37 cellular contexts compared by ENCODE assay signal in the genomic region with DNA sequence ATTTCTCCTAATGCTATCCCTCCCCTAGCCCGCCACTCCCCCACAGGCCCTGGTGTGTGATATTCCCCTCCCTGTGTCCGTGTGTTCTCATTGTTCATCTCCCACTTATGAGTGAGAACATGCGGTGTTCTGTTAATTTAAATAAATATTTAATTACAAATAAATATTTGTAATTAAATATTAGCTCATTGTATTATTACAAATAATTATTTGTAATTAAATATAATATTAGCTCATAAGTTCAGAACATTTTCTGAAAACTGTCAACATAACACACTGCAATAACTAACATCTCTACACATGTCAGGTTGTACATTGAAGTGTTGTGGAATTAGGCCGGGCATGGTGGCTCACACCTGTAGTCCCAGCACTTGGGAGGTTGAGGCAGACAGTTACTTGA. TPM values are rescaled to one million over a fixed set of nuclear protein-coding genes. Genes with fewer than 3 reads are reported as not detected.
"Had no signal": no experiment of that assay in that cellular context is flagged by ENCODE, and none has a peak within 500 bp of the region (broad histone marks: within the 10 kb centered on the region; RNA-seq: fewer than 3 reads in every experiment).

No MANE protein-coding gene starts in this region.

- DNase-seq: activated effector memory CD4-positive, alpha-beta T cell treated with anti-CD3 and anti-CD28 coated beads, Interleukin-2, amount 50 U/mL, for 16 hours; activated effector memory CD4-positive, alpha-beta T cell treated with Interleukin-2 at 50 U/mL for 16 hours; activated gamma-delta T cell; activated gamma-delta T cell treated with Interleukin-2 at 50 U/mL for 16 hours; activated naive CD4-positive, alpha-beta T cell; activated naive CD4-positive, alpha-beta T cell treated with anti-CD3 and anti-CD28 coated beads for 36 hours; activated naive CD4-positive, alpha-beta T cell treated with anti-CD3 and anti-CD28 coated beads, Interleukin-2, amount 10 ng/mL, durations not matched to agents 7 days and 5 days; activated naive CD4-positive, alpha-beta T cell treated with anti-CD3 and anti-CD28 coated beads, Interleukin-2, amount 50 U/mL, for 16 hours; activated naive CD4-positive, alpha-beta T cell treated with Interleukin-2 at 50 U/mL for 16 hours; activated naive CD8-positive, alpha-beta T cell treated with anti-CD3 and anti-CD28 coated beads for 36 hours; activated naive CD8-positive, alpha-beta T cell treated with anti-CD3 and anti-CD28 coated beads, Interleukin-2, amount 10 ng/mL, durations not matched to agents 7 days and 5 days; activated naive CD8-positive, alpha-beta T cell treated with anti-CD3 and anti-CD28 coated beads, Interleukin-2, amount 50 U/mL, for 24 hours; activated T-cell treated with anti-CD3 and anti-CD28 coated beads, Interleukin-2, amount 50 U/mL, for 24 hours; activated T-cell treated with anti-CD3 and anti-CD28 coated beads, Interleukin-2, amount 50 U/mL, for 4 hours; activated T-cell treated with anti-CD3 and anti-CD28 coated beads, Interleukin-2, amount 50 U/mL, for 48 hours; activated T-cell treated with anti-CD3 and anti-CD28 coated beads, Interleukin-2, amount 50 U/mL, for 72 hours; adrenal gland; amniotic stem cell; amygdala; anterior cingulate cortex; aorta; body of pancreas; brain microvascular endothelial cell; caudate nucleus; central memory CD4-positive, alpha-beta T cell; cerebellar nuclear complex had no signal

- H3K36me3 Mint-ChIP-seq: activated naive CD4-positive, alpha-beta T cell treated with anti-CD3 and anti-CD28 coated beads, Interleukin-2, amount 10 ng/mL, durations not matched to agents 7 days and 5 days; activated naive CD4-positive, alpha-beta T cell treated with anti-CD3 and anti-CD28 coated beads, Interleukin-2, amount 50 U/mL, for 24 hours; activated naive CD8-positive, alpha-beta T cell; activated naive CD8-positive, alpha-beta T cell treated with anti-CD3 and anti-CD28 coated beads, Interleukin-2, amount 10 ng/mL, durations not matched to agents 7 days and 5 days had no signal

- H3K27ac Mint-ChIP-seq: activated naive CD4-positive, alpha-beta T cell treated with anti-CD3 and anti-CD28 coated beads for 36 hours; activated naive CD4-positive, alpha-beta T cell treated with anti-CD3 and anti-CD28 coated beads, Interleukin-2, amount 10 ng/mL, durations not matched to agents 7 days and 5 days; activated naive CD4-positive, alpha-beta T cell treated with anti-CD3 and anti-CD28 coated beads, Interleukin-2, amount 50 U/mL, for 24 hours; activated naive CD4-positive, alpha-beta T cell treated with anti-CD3 and anti-CD28 coated beads, Interleukin-2, amount 50 U/mL, for 72 hours; activated naive CD8-positive, alpha-beta T cell; activated naive CD8-positive, alpha-beta T cell treated with anti-CD3 and anti-CD28 coated beads for 36 hours; activated naive CD8-positive, alpha-beta T cell treated with anti-CD3 and anti-CD28 coated beads, Interleukin-2, amount 10 ng/mL, durations not matched to agents 7 days and 5 days; activated naive CD8-positive, alpha-beta T cell treated with anti-CD3 and anti-CD28 coated beads, Interleukin-2, amount 50 U/mL, for 24 hours; activated T-cell treated with anti-CD3 and anti-CD28 coated beads, Interleukin-2, amount 50 U/mL, for 24 hours; activated T-cell treated with anti-CD3 and anti-CD28 coated beads, Interleukin-2, amount 50 U/mL, for 72 hours; activated T-helper 1 cell treated with anti-CD3 and anti-CD28 coated beads, Interleukin-12 subunit alpha, Interleukin-12 subunit beta, Interleukin-2, Interleukin-4 antibody, amounts not matched to agents 30 ng/mL and 10 ng/mL and 1 ng/mL, durations not matched to agents 14 hours and 24 hours and 36 hours; activated T-helper 17 cell treated with anti-CD3 and anti-CD28 coated beads, Interleukin-2, amount 50 U/mL, for 72 hours; activated T-helper 2 cell treated with anti-CD3 and anti-CD28 coated beads, Interferon-gamma antibody, Interleukin-2, Interleukin-4, amounts not matched to agents 10 μg/mL and 5 μg/mL and 100 μg/mL, durations not matched to agents 14 hours and 24 hours and 36 hours; brain had no signal

- H3K27me3 Mint-ChIP-seq: activated naive CD4-positive, alpha-beta T cell treated with anti-CD3 and anti-CD28 coated beads, Interleukin-2, amount 50 U/mL, for 24 hours; activated naive CD8-positive, alpha-beta T cell; activated naive CD8-positive, alpha-beta T cell treated with anti-CD3 and anti-CD28 coated beads for 36 hours; activated naive CD8-positive, alpha-beta T cell treated with anti-CD3 and anti-CD28 coated beads, Interleukin-2, amount 10 ng/mL, durations not matched to agents 7 days and 5 days; activated naive CD8-positive, alpha-beta T cell treated with anti-CD3 and anti-CD28 coated beads, Interleukin-2, amount 50 U/mL, for 24 hours; activated T-cell treated with anti-CD3 and anti-CD28 coated beads, Interleukin-2, amount 50 U/mL, for 24 hours; activated T-helper 17 cell treated with anti-CD3 and anti-CD28 coated beads, Interleukin-2, amount 50 U/mL, for 72 hours; central memory CD8-positive, alpha-beta T cell had no signal

- ATAC-seq: activated naive CD4-positive, alpha-beta T cell treated with anti-CD3 and anti-CD28 coated beads, Interleukin-2, amount 50 U/mL, for 72 hours; activated naive CD8-positive, alpha-beta T cell treated with anti-CD3 and anti-CD28 coated beads, Interleukin-2, amount 50 U/mL, for 24 hours; activated T-cell treated with anti-CD3 and anti-CD28 coated beads, Interleukin-2, amount 50 U/mL, for 4 hours; activated T-cell treated with anti-CD3 and anti-CD28 coated beads, Interleukin-2, amount 50 U/mL, for 72 hours; activated T-helper 17 cell treated with anti-CD3 and anti-CD28 coated beads, Interleukin-2, amount 50 U/mL, for 72 hours; body of pancreas had no signal

- H3K9me3 Mint-ChIP-seq: activated naive CD4-positive, alpha-beta T cell treated with anti-CD3 and anti-CD28 coated beads for 36 hours; activated naive CD4-positive, alpha-beta T cell treated with anti-CD3 and anti-CD28 coated beads, Interleukin-2, amount 10 ng/mL, durations not matched to agents 7 days and 5 days; activated naive CD4-positive, alpha-beta T cell treated with anti-CD3 and anti-CD28 coated beads, Interleukin-2, amount 50 U/mL, for 24 hours; activated naive CD4-positive, alpha-beta T cell treated with anti-CD3 and anti-CD28 coated beads, Interleukin-2, amount 50 U/mL, for 72 hours; activated naive CD8-positive, alpha-beta T cell treated with anti-CD3 and anti-CD28 coated beads for 36 hours; activated naive CD8-positive, alpha-beta T cell treated with anti-CD3 and anti-CD28 coated beads, Interleukin-2, amount 10 ng/mL, durations not matched to agents 7 days and 5 days; activated naive CD8-positive, alpha-beta T cell treated with anti-CD3 and anti-CD28 coated beads, Interleukin-2, amount 50 U/mL, for 24 hours; activated T-cell treated with anti-CD3 and anti-CD28 coated beads, Interleukin-2, amount 50 U/mL, for 24 hours; activated T-cell treated with anti-CD3 and anti-CD28 coated beads, Interleukin-2, amount 50 U/mL, for 4 hours; activated T-cell treated with anti-CD3 and anti-CD28 coated beads, Interleukin-2, amount 50 U/mL, for 72 hours; activated T-helper 1 cell treated with anti-CD3 and anti-CD28 coated beads, Interleukin-12 subunit alpha, Interleukin-12 subunit beta, Interleukin-2, Interleukin-4 antibody, amounts not matched to agents 30 ng/mL and 10 ng/mL and 1 ng/mL, durations not matched to agents 14 hours and 24 hours and 36 hours; activated T-helper 17 cell treated with anti-CD3 and anti-CD28 coated beads, Interleukin-2, amount 50 U/mL, for 72 hours; activated T-helper 2 cell treated with anti-CD3 and anti-CD28 coated beads, Interferon-gamma antibody, Interleukin-2, Interleukin-4, amounts not matched to agents 10 μg/mL and 5 μg/mL and 100 μg/mL, durations not matched to agents 14 hours and 24 hours and 36 hours; brain; central memory CD8-positive, alpha-beta T cell had no signal

- H3K4me3 Mint-ChIP-seq: activated naive CD4-positive, alpha-beta T cell treated with anti-CD3 and anti-CD28 coated beads for 36 hours; activated naive CD4-positive, alpha-beta T cell treated with anti-CD3 and anti-CD28 coated beads, Interleukin-2, amount 10 ng/mL, durations not matched to agents 7 days and 5 days; activated naive CD4-positive, alpha-beta T cell treated with anti-CD3 and anti-CD28 coated beads, Interleukin-2, amount 50 U/mL, for 24 hours; activated naive CD8-positive, alpha-beta T cell; activated naive CD8-positive, alpha-beta T cell treated with anti-CD3 and anti-CD28 coated beads for 36 hours; activated naive CD8-positive, alpha-beta T cell treated with anti-CD3 and anti-CD28 coated beads, Interleukin-2, amount 10 ng/mL, durations not matched to agents 7 days and 5 days; activated naive CD8-positive, alpha-beta T cell treated with anti-CD3 and anti-CD28 coated beads, Interleukin-2, amount 50 U/mL, for 24 hours; activated T-cell treated with anti-CD3 and anti-CD28 coated beads, Interleukin-2, amount 50 U/mL, for 24 hours; activated T-cell treated with anti-CD3 and anti-CD28 coated beads, Interleukin-2, amount 50 U/mL, for 4 hours; activated T-cell treated with anti-CD3 and anti-CD28 coated beads, Interleukin-2, amount 50 U/mL, for 72 hours; activated T-helper 1 cell treated with anti-CD3 and anti-CD28 coated beads, Interleukin-12 subunit alpha, Interleukin-12 subunit beta, Interleukin-2, Interleukin-4 antibody, amounts not matched to agents 30 ng/mL and 10 ng/mL and 1 ng/mL, durations not matched to agents 14 hours and 24 hours and 36 hours; activated T-helper 17 cell treated with anti-CD3 and anti-CD28 coated beads, Interleukin-2, amount 50 U/mL, for 72 hours; central memory CD8-positive, alpha-beta T cell had no signal

RNA-seq across cellular contexts. Expression of a gene that starts 45.0 kb away (rescaled TPM):
- total RNA-seq: activated naive CD4-positive, alpha-beta T cell treated with anti-CD3 and anti-CD28 coated beads for 36 hours; activated naive CD4-positive, alpha-beta T cell treated with anti-CD3 and anti-CD28 coated beads, Interleukin-2, amount 50 U/mL, for 72 hours; activated naive CD8-positive, alpha-beta T cell treated with anti-CD3 and anti-CD28 coated beads for 36 hours; activated naive CD8-positive, alpha-beta T cell treated with anti-CD3 and anti-CD28 coated beads, Interleukin-2, amount 10 ng/mL, durations not matched to agents 7 days and 5 days; activated T-cell treated with anti-CD3 and anti-CD28 coated beads, Interleukin-2, amount 50 U/mL, for 4 hours; activated T-cell treated with anti-CD3 and anti-CD28 coated beads, Interleukin-2, amount 50 U/mL, for 72 hours; activated T-helper 1 cell treated with anti-CD3 and anti-CD28 coated beads, Interleukin-12 subunit alpha, Interleukin-12 subunit beta, Interleukin-2, Interleukin-4 antibody, amounts not matched to agents 30 ng/mL and 10 ng/mL and 1 ng/mL, durations not matched to agents 14 hours and 24 hours and 36 hours; activated T-helper 17 cell treated with anti-CD3 and anti-CD28 coated beads, Interleukin-2, amount 50 U/mL, for 72 hours; activated T-helper 2 cell treated with anti-CD3 and anti-CD28 coated beads, Interferon-gamma antibody, Interleukin-2, Interleukin-4, amounts not matched to agents 10 μg/mL and 5 μg/mL and 100 μg/mL, durations not matched to agents 14 hours and 24 hours and 36 hours; aorta; ascending aorta; bronchial epithelial cell; cardiac muscle cell had no signal
